ENCODE assay signal across 11 cellular contexts in the genomic region with DNA sequence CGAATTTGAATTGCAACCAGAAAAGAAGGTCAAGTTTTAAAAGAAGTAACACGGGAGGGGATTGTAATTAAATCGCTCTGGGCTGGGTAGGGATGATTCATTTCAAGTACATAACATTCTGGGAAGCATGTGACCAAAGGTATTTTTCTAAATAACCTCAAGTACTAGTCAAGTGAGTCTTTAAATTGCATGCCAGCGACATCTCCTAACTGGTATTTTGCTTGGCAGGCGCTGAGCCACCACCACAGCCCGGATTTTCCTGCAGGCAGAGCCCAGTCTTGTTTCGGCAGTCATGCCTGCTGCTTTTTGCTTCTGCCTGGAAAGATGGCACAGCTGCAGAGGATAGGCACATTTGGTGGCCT. TPM values are rescaled to one million over a fixed set of nuclear protein-coding genes. Genes with fewer than 3 reads are reported as not detected.
A peak's percentile ranks its signal among the peaks of the same experiment; 100 is the strongest.
DNase-seq lines count a peak whose midpoint lies in the region; ATAC-seq and TF ChIP-seq lines count a peak whose summit lies in the region.
"Had no signal": no experiment of that assay in that cellular context is flagged by ENCODE, and none has a peak within 500 bp of the region (broad histone marks: within the 10 kb centered on the region; RNA-seq: fewer than 3 reads in every experiment).

No MANE protein-coding gene starts in this region.

- no peak for TF ChIP-seq CTCF in cardiac fibroblast (IDR thresholded peaks at IDR 0.05; ENCODE audit: low read depth, low read length)

- intact Hi-C loops in Right ventricle myocardium inferior (cut with DNase I) = no loop called here
- intact Hi-C loops in cardiac septum (cut with DNase I) = no loop called here

- H3K4me3 ChIP-seq in cardiac fibroblast (replicated peaks in 1 of 2; ENCODE audit: low read depth in 2 of 2, low read length in 2 of 2) = no peak overlapping the region

- DNase-seq in Right ventricle myocardium inferior (ENCODE audit: missing footprints) (no peak), cardiac septum (ENCODE audit: low spot score) (no peak), cardiac fibroblast (ENCODE audit: low read depth in 2 of 2) (peak; percentile 73 to 91), kidney glomerular epithelial cell (lab: John Stamatoyannopoulos, UW) (peak; percentile 86), T-helper 2 cell (no peak)
- DNase-seq in activated naive CD4-positive, alpha-beta T cell (lab: John Stamatoyannopoulos, UW) = no peak
- DNase-seq: activated effector memory CD4-positive, alpha-beta T cell treated with anti-CD3 and anti-CD28 coated beads, Interleukin-2, amount 50 U/mL, for 16 hours; C1 segment of cervical spinal cord; SHP77 treated with DMSO at 0.1 percent for 48 hours had no signal

- ATAC-seq in Right ventricle myocardium inferior (peak; percentile 71), HG02642 (IDR thresholded peaks at IDR 0.05; ENCODE audit: poor library complexity, unreplicated experiment) (no peak), GM19467 (IDR thresholded peaks at IDR 0.05; ENCODE audit: unreplicated experiment) (no peak)

RNA-seq across cellular contexts. Expression of gene NPAS2, which starts 33.7 kb away (rescaled TPM):
- total RNA-seq in Right ventricle myocardium inferior (38.0 TPM), cardiac septum (54.0 TPM)

Comparison
In these comparisons a context has a peak if more than half of its experiments do, and no peak if none do; other contexts are left out.
1. DNase-seq: peak in cardiac fibroblast (2 of 2) and kidney glomerular epithelial cell (single experiment); none in Right ventricle myocardium inferior (single experiment), cardiac septum (single experiment), activated naive CD4-positive, alpha-beta T cell (0 of 4) and T-helper 2 cell (0 of 5).